1 cellular context compared by ENCODE assay signal in genomic region chr11:12411395-12411794, GRCh38.
TF ChIP-seq lines count a peak whose summit lies in the region.

No MANE protein-coding gene starts in this region.

TF ChIP-seq in SK-N-SH, 30 proteins besides CTCF, POLR2A, EP300 and RAD21 (continued from another document):
- TF ChIP-seq EZH2phosphoT487 (IDR thresholded peaks at IDR 0.05; ENCODE audit: borderline replicate concordance, low read depth) (no peak), PBX3 (IDR thresholded peaks at IDR 0.05) (no peak), JUND (IDR thresholded peaks at IDR 0.05) (no peak), NRF1 (IDR thresholded peaks at IDR 0.05; ENCODE audit: low read depth, low read length) (no peak), ELF1 (IDR thresholded peaks at IDR 0.05) (no peak), GATA2 (CRISPR knock-in tag; IDR thresholded peaks at IDR 0.05) (no peak), FOSL2 (IDR thresholded peaks at IDR 0.05; ENCODE audit: borderline replicate concordance, low read depth) (no peak), NFIC (IDR thresholded peaks at IDR 0.05; ENCODE audit: borderline replicate concordance) (no peak), TCF12 (IDR thresholded peaks at IDR 0.05) (no peak), FOXM1 (IDR thresholded peaks at IDR 0.05; ENCODE audit: low read depth) (no peak), RXRA (IDR thresholded peaks at IDR 0.05; ENCODE audit: borderline replicate concordance, low read depth) (no peak), MEF2A (IDR thresholded peaks at IDR 0.05; ENCODE audit: borderline replicate concordance, low read depth) (no peak), SMC3 (IDR thresholded peaks at IDR 0.05; ENCODE audit: low read depth, low read length) (no peak), GABPA (IDR thresholded peaks at IDR 0.05; ENCODE audit: low read depth) (no peak), FOXJ3 (CRISPR knock-in tag; IDR thresholded peaks at IDR 0.05) (no peak)
TF ChIP-seq in SK-N-SH: peak in this region for 0.
